15 cellular contexts compared by ENCODE assay signal in genomic region chr14:92937229-92937937, GRCh38. TPM values are rescaled to one million over a fixed set of nuclear protein-coding genes. Genes with fewer than 3 reads are reported as not detected.
DNase-seq lines count a peak whose midpoint lies in the region; ATAC-seq, FAIRE-seq and TF ChIP-seq lines count a peak whose summit lies in the region.
"Had no signal": no experiment of that assay in that cellular context is flagged by ENCODE, and none has a peak within 500 bp of the region (broad histone marks: within the 10 kb centered on the region; RNA-seq: fewer than 3 reads in every experiment).

No MANE protein-coding gene starts in this region.

- peaks cover 33% of the 10 kb centered on the region for H3K36me3 Mint-ChIP-seq in stimulated activated effector memory CD8-positive, alpha-beta T cell treated with anti-CD3 and anti-CD28 coated beads, Interleukin-12 subunit alpha, Interleukin-12 subunit beta, amount 100 ng/mL, for 72 hours

- CTCF ChIA-PET in SK-N-SH (lab: Yijun Ruan, JAX) (interaction anchor here (1.0 to 4.8 kb wide), 4 partner anchors 8 to 57 kb away, joined by 3 to 19 read pairs (median 10); no protein-coding TSS in a partner anchor), GM12878 (lab: Yijun Ruan, JAX) (interaction anchor here (1.1 kb wide), 1 partner anchor 14 kb away, joined by 4 read pairs; no protein-coding TSS in a partner anchor)

- POLR2A ChIA-PET in SK-N-SH (lab: Yijun Ruan, JAX) (interaction anchor here (0.7 to 2.4 kb wide), 12 partner anchors 8 to 249 kb away, joined by 3 to 11 read pairs (median 4); partner anchors contain the start of gene CHGA), GM12878 (lab: Charles Lee) (no interaction called here)

- TF ChIP-seq CTCF in SK-N-SH (IDR thresholded peaks at IDR 0.05) (no peak), GM12878 (IDR thresholded peaks at IDR 0.05 in 2 of 3, conservative IDR thresholded peaks at IDR 0.05 in 1 of 3; ENCODE audit: control insufficient read depth in 2 of 3, extremely low read depth in 1 of 3, insufficient read depth in 1 of 3, low read depth in 3 of 3, low read length in 3 of 3) (no peak)

- no peaks in the 10 kb centered on the region for H3K9me3 Mint-ChIP-seq in stimulated activated effector memory CD8-positive, alpha-beta T cell treated with anti-CD3 and anti-CD28 coated beads, Interleukin-12 subunit alpha, Interleukin-12 subunit beta, amount 100 ng/mL, for 72 hours

- no peak overlapping the region for H3K4me3 Mint-ChIP-seq in stimulated activated effector memory CD8-positive, alpha-beta T cell treated with anti-CD3 and anti-CD28 coated beads, Interleukin-12 subunit alpha, Interleukin-12 subunit beta, amount 100 ng/mL, for 72 hours
- H3K4me3 Mint-ChIP-seq: T-helper 17 cell had no signal

- no peaks in the 10 kb centered on the region for H3K79me2 ChIP-seq in SK-N-SH (ENCODE audit: insufficient read depth)
- H3K79me2 ChIP-seq in GM12878 (ENCODE audit: control insufficient read depth, insufficient read depth, low read length), result no peaks in the 10 kb centered on the region

- peak overlapping the region in 1 of 2 experiments; percentile 60; a peak in 2 of 4 replicates for H3K27ac ChIP-seq in SK-N-SH (ENCODE audit: low read depth in 2 of 2, low read length in 1 of 2)
- no peak overlapping the region for H3K27ac ChIP-seq in GM12878 (ENCODE audit: control insufficient read depth, insufficient read depth)

- H3K27me3 ChIP-seq in SK-N-SH (ENCODE audit: insufficient read depth) (no peaks in the 10 kb centered on the region), GM12878 (replicated peaks in 1 of 2; ENCODE audit: control insufficient read depth in 2 of 2, insufficient read depth in 2 of 2, low read length in 1 of 2) (no peaks in the 10 kb centered on the region)
- H3K27me3 ChIP-seq: dorsolateral prefrontal cortex had no signal

- TF ChIP-seq RAD21 in SK-N-SH (IDR thresholded peaks at IDR 0.05; ENCODE audit: low read length) (no peak), GM12878 (IDR thresholded peaks at IDR 0.05; ENCODE audit: insufficient read depth, low read depth, low read length) (no peak)

- no TSS peak for BruUV-seq in GM12878 (replicated peaks; lab: Mats Ljungman, UMichigan)

- peaks cover 8% of the 10 kb centered on the region for H3K4me1 Mint-ChIP-seq in stimulated activated effector memory CD8-positive, alpha-beta T cell treated with anti-CD3 and anti-CD28 coated beads, Interleukin-12 subunit alpha, Interleukin-12 subunit beta, amount 100 ng/mL, for 72 hours

- no peak overlapping the region for H3K4me3 ChIP-seq in SK-N-SH (ENCODE audit: low read depth in 2 of 2, low read length in 1 of 2)
- no peak overlapping the region for H3K4me3 ChIP-seq in GM12878
- H3K4me3 ChIP-seq: dorsolateral prefrontal cortex had no signal

- FAIRE-seq in GM12878 (lab: Jason Lieb, UNC), result no peak
- FAIRE-seq: RCC 7860 had no signal

- intact Hi-C loops in GM12878 (cut with micrococcal nuclease; ENCODE audit: unreplicated experiment), result no loop called here

- H3K36me3 ChIP-seq in SK-N-SH (replicated peaks in 1 of 2; ENCODE audit: control insufficient read depth in 1 of 2, insufficient read depth in 2 of 2, low read length in 1 of 2) (peaks cover 0 to 2% of the 10 kb centered on the region in 2 experiments), GM12878 (ENCODE audit: control insufficient read depth in 2 of 2, insufficient read depth in 2 of 2, low read length in 1 of 2) (peaks cover 0 to 9% of the 10 kb centered on the region in 2 experiments; a peak in 3 of 4 replicates)

- in situ Hi-C loops in GM12878 (cut with MboI), result no loop called here

- DNase-seq in SK-N-SH (no peak), NCI-H2107 (lab: John Stamatoyannopoulos, UW) (peak; percentile 48), GM12878 (ENCODE audit: low read depth, low spot score) (no peak), SHP77 treated with DMSO at 0.1 percent for 48 hours (lab: John Stamatoyannopoulos, UW) (no peak), iPS-NIHi11 (ENCODE audit: low spot score) (no peak)
- no peak for DNase-seq in stimulated activated effector memory CD8-positive, alpha-beta T cell treated with anti-CD3 and anti-CD28 coated beads, Interleukin-12 subunit alpha, Interleukin-12 subunit beta, amount 100 ng/mL, for 72 hours (ENCODE audit: low spot score in 2 of 2)
- DNase-seq: Kasumi-1, midbrain, T-helper 17 cell had no signal

- H3K9me3 ChIP-seq in SK-N-SH (no peaks in the 10 kb centered on the region), GM12878 (replicated peaks; ENCODE audit: control insufficient read depth, insufficient read depth, low read length) (no peaks in the 10 kb centered on the region)

- TF ChIP-seq EP300 in SK-N-SH (IDR thresholded peaks at IDR 0.05; ENCODE audit: borderline replicate concordance in 1 of 2, low read depth in 1 of 2, low read length in 1 of 2) (no peak), GM12878 (IDR thresholded peaks at IDR 0.05; ENCODE audit: borderline replicate concordance in 1 of 2, control insufficient read depth in 1 of 2, low read depth in 2 of 2, low read length in 2 of 2) (no peak)

- RAD21 ChIA-PET in GM12878 (lab: Charles Lee; ENCODE audit: unreplicated experiment), result no interaction called here

- no peak; the same call in 2 of the 3 replicates for ATAC-seq in SK-N-SH treated with all-trans-retinoic acid at 6 μM for 48 hours
- ATAC-seq in GM12878, result peak; percentile 42
- peak; percentile 54 for ATAC-seq in stimulated activated effector memory CD8-positive, alpha-beta T cell treated with anti-CD3 and anti-CD28 coated beads, Interleukin-12 subunit alpha, Interleukin-12 subunit beta, amount 100 ng/mL, for 72 hours
- ATAC-seq in HG02642 (IDR thresholded peaks at IDR 0.05; ENCODE audit: poor library complexity, unreplicated experiment), result no peak
- ATAC-seq: T-helper 17 cell had no signal

- no peak overlapping the region for H3K4me2 ChIP-seq in SK-N-SH
- H3K4me2 ChIP-seq in GM12878 (ENCODE audit: control insufficient read depth, insufficient read depth), result no peak overlapping the region

- TF ChIP-seq POLR2A in GM12878 (IDR thresholded peaks at IDR 0.05; ENCODE audit: low read depth, low read length), result no peak

- H3K9ac ChIP-seq in SK-N-SH (no peak overlapping the region), GM12878 (ENCODE audit: control insufficient read depth, insufficient read depth, low read length) (no peak overlapping the region)

- H3K4me1 ChIP-seq in SK-N-SH (ENCODE audit: control insufficient read depth in 1 of 2, insufficient read depth in 2 of 2, low read depth in 1 of 2, low read length in 1 of 2) (peaks cover 0 to 40% of the 10 kb centered on the region in 2 experiments; a peak in 1 of 4 replicates), GM12878 (ENCODE audit: control insufficient read depth, insufficient read depth, low read length) (no peaks in the 10 kb centered on the region)

- no peaks in the 10 kb centered on the region for H4K20me1 ChIP-seq in SK-N-SH (ENCODE audit: insufficient read depth)
- no peaks in the 10 kb centered on the region for H4K20me1 ChIP-seq in GM12878 (ENCODE audit: control insufficient read depth, insufficient read depth)

- H2AFZ ChIP-seq in SK-N-SH (ENCODE audit: low read depth) (no peak overlapping the region), GM12878 (ENCODE audit: control insufficient read depth, low read depth, low read length) (no peak overlapping the region)

- SMC1A ChIA-PET in GM12878 (lab: Charles Lee; ENCODE audit: uncharacterized antibody, unreplicated experiment), result no interaction called here

- H3F3A ChIP-seq in SK-N-SH (replicated peaks; ENCODE audit: insufficient read depth), result no peaks in the 10 kb centered on the region

- 86% methylated on average over 7 of the region's 12 CpGs for WGBS in SK-N-SH (ENCODE audit: low lambda C conversion rate)
- 35% methylated on average over 12 of the region's 12 CpGs for WGBS in GM12878 (ENCODE audit: insufficient coverage, insufficient replicate concordance, low lambda C conversion rate, missing lambda C conversion rate)

- no peaks in the 10 kb centered on the region for H3K9me2 ChIP-seq in SK-N-SH

- peak overlapping the region; percentile 58 for H3K27ac Mint-ChIP-seq in stimulated activated effector memory CD8-positive, alpha-beta T cell treated with anti-CD3 and anti-CD28 coated beads, Interleukin-12 subunit alpha, Interleukin-12 subunit beta, amount 100 ng/mL, for 72 hours
- H3K27ac Mint-ChIP-seq: T-helper 17 cell had no signal

TF ChIP-seq in SK-N-SH, 30 proteins besides CTCF, POLR2A, EP300 and RAD21:
- TF ChIP-seq CHD2 (IDR thresholded peaks at IDR 0.05; ENCODE audit: low read length, partially characterized antibody) (peak; percentile 23), NFIC (IDR thresholded peaks at IDR 0.05; ENCODE audit: borderline replicate concordance) (no peak)

TF ChIP-seq in SK-N-SH treated with all-trans-retinoic acid at 6 μM for 48 hours, 23 proteins besides CTCF, POLR2A, EP300 and RAD21 (continues in another document):
- no peak for TF ChIP-seq ZFP3 (CRISPR knock-in tag; IDR thresholded peaks at IDR 0.05)
- TF ChIP-seq ZNF70 (CRISPR knock-in tag; IDR thresholded peaks at IDR 0.05), result no peak
- no peak for TF ChIP-seq PPARA (CRISPR knock-in tag; IDR thresholded peaks at IDR 0.05; ENCODE audit: borderline replicate concordance)
- TF ChIP-seq RARB (CRISPR knock-in tag; IDR thresholded peaks at IDR 0.05), result no peak
- no peak for TF ChIP-seq ISL1 (CRISPR knock-in tag; IDR thresholded peaks at IDR 0.05)

TF ChIP-seq in GM12878, 131 proteins besides CTCF, POLR2A, EP300 and RAD21:
- TF ChIP-seq ESRRA (IDR thresholded peaks at IDR 0.05; ENCODE audit: low read length), result no peak
- no peak for TF ChIP-seq PAX8 (IDR thresholded peaks at IDR 0.05)
- no peak for TF ChIP-seq NFXL1 (IDR thresholded peaks at IDR 0.05; ENCODE audit: borderline replicate concordance)
- TF ChIP-seq HDGF (IDR thresholded peaks at IDR 0.05), result no peak

RNA-seq across cellular contexts. Expression of gene CHGA, which starts 14.4 kb away (rescaled TPM):
- polyA plus RNA-seq in SK-N-SH (2012; rRNA removed), result 5.6 and 11.7 TPM in 2 replicates
- 9.8 and 22.7 TPM in 2 replicates for polyA plus RNA-seq in SK-N-SH (2012; cell fraction: cytosol; rRNA removed)
- polyA plus RNA-seq in SK-N-SH (2012; cell fraction: nucleus; rRNA removed), result 6.0 and 15.7 TPM in 2 replicates
- total RNA-seq in GM12878 (2013; cell fraction: nucleolus; rRNA removed), result not detected in 2 replicates
- not detected in 2 replicates for total RNA-seq in GM12878 (2014; rRNA removed)
- total RNA-seq in GM12878 (2014; rRNA removed; fragmentation: Illumina TruSeq; extraction: Trizol), result not detected in 2 replicates
- total RNA-seq in GM12878 (2021), result 0.23 TPM in 1 of 2 replicates, not detected in the other
- not detected for polyA plus RNA-seq in GM12878 (2011; ENCODE audit: low read depth)
- not detected in 2 replicates for polyA plus RNA-seq in GM12878 (2011; rRNA removed)
- not detected in 2 replicates for polyA plus RNA-seq in GM12878 (2011; cell fraction: cytosol; rRNA removed)
- not detected in 2 replicates for polyA plus RNA-seq in GM12878 (2011; cell fraction: nucleus; rRNA removed)
- polyA plus RNA-seq in GM12878 (2012), result not detected in 2 replicates
- polyA plus RNA-seq in GM12878 (2014; fragmentation: Illumina TruSeq; extraction: Trizol), result not detected in 2 replicates
- polyA plus RNA-seq in GM12878 (2014; fragmentation: Nextera tagmentation; extraction: Ambion mirVana), result not detected
- polyA plus RNA-seq in GM12878 (2014; rRNA removed), result not detected in 2 replicates
- polyA plus RNA-seq in GM12878 (2016; fragmentation: Nextera tagmentation; extraction: Ambion mirVana), result under 1 TPM in 1 of 2 experiments, not detected in 1; 0.11 TPM
- polyA minus RNA-seq in GM12878 (2011; rRNA and poly(A)+ RNA removed), result not detected in 2 replicates
- polyA minus RNA-seq in GM12878 (2011; cell fraction: cytosol; rRNA and poly(A)+ RNA removed), result not detected in 2 replicates
- polyA minus RNA-seq in GM12878 (2011; cell fraction: nucleus; rRNA and poly(A)+ RNA removed), result not detected in 2 replicates
- total RNA-seq: H4, osteoblast, T-helper 17 cell had no signal

Comparison
In these comparisons a context has a peak if more than half of its experiments do, and no peak if none do; other contexts are left out.
1. ATAC-seq: peak in GM12878 (single experiment) and stimulated activated effector memory CD8-positive, alpha-beta T cell treated with anti-CD3 and anti-CD28 coated beads, Interleukin-12 subunit alpha, Interleukin-12 subunit beta, amount 100 ng/mL, for 72 hours (single experiment); none in SK-N-SH treated with all-trans-retinoic acid at 6 μM for 48 hours (single experiment) and HG02642 (single experiment).
2. Of the 26 proteins assayed by ChIP-seq in both GM12878 and SK-N-SH: peak only in GM12878: none; only in SK-N-SH: CHD2; in both: none; in neither: 25.